Comparison of ENCODE assay signal across 16 cellular contexts in genomic region chr11:28713850-28714249, GRCh38.
"Had no signal": no experiment of that assay in that cellular context is flagged by ENCODE, and none has a peak within 500 bp of the region (broad histone marks: within the 10 kb centered on the region; RNA-seq: fewer than 3 reads in every experiment).

No MANE protein-coding gene starts in this region.

- H3K36me3 Mint-ChIP-seq: activated naive CD4-positive, alpha-beta T cell treated with anti-CD3 and anti-CD28 coated beads, Interleukin-2, amount 50 U/mL, for 72 hours; naive B cell; neural progenitor cell had no signal

- ATAC-seq: activated CD4-positive, alpha-beta T cell treated with anti-CD3 and anti-CD28 coated beads for 36 hours; activated CD8-positive, alpha-beta T cell treated with anti-CD3 and anti-CD28 coated beads for 36 hours; activated naive CD4-positive, alpha-beta T cell treated with anti-CD3 and anti-CD28 coated beads, Interleukin-2, amount 50 U/mL, for 72 hours; psoas muscle; sciatic nerve had no signal

- H2AFZ ChIP-seq: neural progenitor cell had no signal

- H3K4me3 Mint-ChIP-seq: activated CD4-positive, alpha-beta T cell treated with anti-CD3 and anti-CD28 coated beads for 36 hours; activated CD8-positive, alpha-beta T cell treated with anti-CD3 and anti-CD28 coated beads for 36 hours; naive B cell; neural progenitor cell; stimulated activated naive CD8-positive, alpha-beta T cell treated with anti-CD3 and anti-CD28 coated beads, Interleukin-15, Interleukin-2, amounts not matched to agents 100 ng/mL and 50 ng/mL, for 24 hours had no signal

- H3K27ac ChIP-seq: dorsolateral prefrontal cortex, neural progenitor cell, psoas muscle, spleen, upper lobe of left lung, WERI-Rb-1 had no signal

- H3K4me3 ChIP-seq: dorsolateral prefrontal cortex, neural progenitor cell, psoas muscle, spleen, upper lobe of left lung had no signal

- H3K27me3 Mint-ChIP-seq: activated CD4-positive, alpha-beta T cell treated with anti-CD3 and anti-CD28 coated beads for 36 hours; activated CD8-positive, alpha-beta T cell treated with anti-CD3 and anti-CD28 coated beads for 36 hours; naive B cell; stimulated activated naive CD8-positive, alpha-beta T cell treated with anti-CD3 and anti-CD28 coated beads, Interleukin-15, Interleukin-2, amounts not matched to agents 100 ng/mL and 50 ng/mL, for 24 hours had no signal

- H3K27ac Mint-ChIP-seq: activated CD4-positive, alpha-beta T cell treated with anti-CD3 and anti-CD28 coated beads for 36 hours; activated CD8-positive, alpha-beta T cell treated with anti-CD3 and anti-CD28 coated beads for 36 hours; activated naive CD4-positive, alpha-beta T cell treated with anti-CD3 and anti-CD28 coated beads, Interleukin-2, amount 50 U/mL, for 72 hours; naive B cell; neural progenitor cell; stimulated activated naive CD8-positive, alpha-beta T cell treated with anti-CD3 and anti-CD28 coated beads, Interleukin-15, Interleukin-2, amounts not matched to agents 100 ng/mL and 50 ng/mL, for 24 hours had no signal

- H3K27me3 ChIP-seq: neural progenitor cell, spleen, upper lobe of left lung had no signal

- H3K4me1 Mint-ChIP-seq: activated CD4-positive, alpha-beta T cell treated with anti-CD3 and anti-CD28 coated beads for 36 hours; naive B cell had no signal

- H3K36me3 ChIP-seq: neural progenitor cell, spleen, upper lobe of left lung, WERI-Rb-1 had no signal

- H3K4me1 ChIP-seq: neural progenitor cell, psoas muscle, spleen, upper lobe of left lung had no signal

- H3K4me2 ChIP-seq: neural progenitor cell had no signal

- H3K9me3 Mint-ChIP-seq: activated CD8-positive, alpha-beta T cell treated with anti-CD3 and anti-CD28 coated beads for 36 hours; neural progenitor cell had no signal

- H3K9me3 ChIP-seq: psoas muscle, spleen, upper lobe of left lung had no signal

- H3K9ac ChIP-seq: neural progenitor cell had no signal

- DNase-seq: activated CD4-positive, alpha-beta T cell treated with anti-CD3 and anti-CD28 coated beads for 36 hours; activated CD8-positive, alpha-beta T cell treated with anti-CD3 and anti-CD28 coated beads for 36 hours; activated gamma-delta T cell; activated T-cell treated with anti-CD3 and anti-CD28 coated beads, Interleukin-2, amount 50 U/mL, for 48 hours; amniotic stem cell; dorsolateral prefrontal cortex; midbrain; naive B cell; psoas muscle; spleen; upper lobe of left lung; WERI-Rb-1 had no signal
